ENCODE assay signal across 8 cellular contexts in genomic region chr2:96138146-96139145, GRCh38. TPM values are rescaled to one million over a fixed set of nuclear protein-coding genes. Genes with fewer than 3 reads are reported as not detected.
DNase-seq lines count a peak whose midpoint lies in the region; ATAC-seq and TF ChIP-seq lines count a peak whose summit lies in the region.

ASTL (minus strand) TSS chr2:96138502; CDS start chr2:96138436, 66 bp downstream.

- H3K36me3 ChIP-seq in GM06990 (ENCODE audit: control insufficient read depth, insufficient read depth, low read length) (peaks cover 11% of the 10 kb centered on the region), SJCRH30 (no peaks in the 10 kb centered on the region), hepatocyte (replicated peaks; ENCODE audit: insufficient read depth, low read depth) (no peaks in the 10 kb centered on the region)

- no peaks in the 10 kb centered on the region for H4K20me1 ChIP-seq in hepatocyte (ENCODE audit: insufficient read depth, poor library complexity, severe bottlenecking)

- no peaks in the 10 kb centered on the region for H3K79me2 ChIP-seq in hepatocyte

- no peaks in the 10 kb centered on the region for H3K27me3 ChIP-seq in GM06990 (replicated peaks; ENCODE audit: control insufficient read depth, insufficient read depth, low read length)
- H3K27me3 ChIP-seq in SJCRH30: no peaks in the 10 kb centered on the region; the same call in 1 of the 2 replicates
- H3K27me3 ChIP-seq in hepatocyte: no peaks in the 10 kb centered on the region

- H3K4me1 ChIP-seq in SJCRH30: peaks cover 7% of the 10 kb centered on the region; the same call in 1 of the 2 replicates
- H3K4me1 ChIP-seq in hepatocyte (ENCODE audit: insufficient read depth): peaks cover 3% of the 10 kb centered on the region

- H3K9me2 ChIP-seq in hepatocyte (replicated peaks; ENCODE audit: insufficient read depth): no peaks in the 10 kb centered on the region

- H3K27ac ChIP-seq in SJCRH30 (no peak within 1 kb of the TSS), hepatocyte (no peak within 1 kb of the TSS)

- peak; percentile 76 for TF ChIP-seq CTCF in GM06990 (IDR thresholded peaks at IDR 0.05; ENCODE audit: insufficient read depth, low read length, poor library complexity, severe bottlenecking)
- peak; percentile 67 for TF ChIP-seq CTCF in hepatocyte (IDR thresholded peaks at IDR 0.05; ENCODE audit: poor library complexity)

- no peaks in the 10 kb centered on the region for H3K9me3 ChIP-seq in SJCRH30 (replicated peaks)
- no peaks in the 10 kb centered on the region for H3K9me3 ChIP-seq in hepatocyte (ENCODE audit: low read depth)

- peak within 1 kb of the TSS; percentile 39 for H2AFZ ChIP-seq in hepatocyte

- peak within 1 kb of the TSS; percentile 68 for H3K4me2 ChIP-seq in hepatocyte

- H3K4me3 ChIP-seq in GM06990 (replicated peaks; ENCODE audit: low read depth, low read length): no peak within 1 kb of the TSS
- no peak within 1 kb of the TSS for H3K4me3 ChIP-seq in SJCRH30
- no peak within 1 kb of the TSS for H3K4me3 ChIP-seq in hepatocyte

- ATAC-seq in HG03280 (IDR thresholded peaks at IDR 0.05; ENCODE audit: unreplicated experiment) (peak; percentile 36), HG03196 (IDR thresholded peaks at IDR 0.05; ENCODE audit: unreplicated experiment) (no peak), GM19467 (IDR thresholded peaks at IDR 0.05; ENCODE audit: unreplicated experiment) (no peak)

- 16% methylated on average over 11 of the region's 17 CpGs for WGBS in hepatocyte (ENCODE audit: low lambda C conversion rate, missing lambda C conversion rate)

- peak; percentile 56 for DNase-seq in GM06990 (ENCODE audit: extremely low read depth, insufficient read length)
- peak; percentile 42 to 58 for DNase-seq in SJCRH30
- DNase-seq in activated naive CD8-positive, alpha-beta T cell treated with anti-CD3 and anti-CD28 coated beads, Interleukin-2, amount 50 U/mL, for 16 hours (ENCODE audit: low read depth, low spot score): peak; percentile 37
- peak; percentile 73 for DNase-seq in hepatocyte (ENCODE audit: low spot score)
- peak; percentile 64 to 70 for DNase-seq in stimulated activated CD4-positive, alpha-beta T cell treated with anti-CD3 and anti-CD28 coated beads, Interleukin-2, amount 100 ng/mL, for 24 hours

RNA-seq across cellular contexts. Expression of gene ASTL, which starts in this region (rescaled TPM):
- total RNA-seq in SJCRH30 (2014; rRNA removed; shearing (Covaris generic)): not detected in 2 replicates
- not detected in 2 replicates for total RNA-seq in hepatocyte
- not detected in 2 replicates for polyA plus RNA-seq in hepatocyte

Comparison
In these comparisons a context has a peak if more than half of its experiments do, and no peak if none do; other contexts are left out.
1. Peak in DNase-seq in SJCRH30; RNA of the gene not detected or under 1 TPM.
2. Peak in DNase-seq and H3K4me2 ChIP-seq in hepatocyte; RNA of the gene not detected or under 1 TPM.